Comparison of ENCODE assay signal across 25 cellular contexts in genomic region chr6:64250126-64250525, GRCh38.
DNase-seq lines count a peak whose midpoint lies in the region; ATAC-seq and TF ChIP-seq lines count a peak whose summit lies in the region.
"Had no signal": no experiment of that assay in that cellular context is flagged by ENCODE, and none has a peak within 500 bp of the region (broad histone marks: within the 10 kb centered on the region; RNA-seq: fewer than 3 reads in every experiment).

No MANE protein-coding gene starts in this region.

- no peak overlapping the region for H4K12ac ChIP-seq in trophoblast cell (ENCODE audit: low read depth, low read length)

- H3K9me3 Mint-ChIP-seq in GM23338: peaks cover 15% of the 10 kb centered on the region; the same call in 2 of the 3 replicates

- H3K27me3 ChIP-seq in GM23338 (ENCODE audit: insufficient read depth): no peaks in the 10 kb centered on the region
- no peaks in the 10 kb centered on the region for H3K27me3 ChIP-seq in trophoblast cell (ENCODE audit: insufficient read depth, low read length)
- H3K27me3 ChIP-seq: cardiac muscle cell had no signal

- H3K27ac Mint-ChIP-seq in GM23338: no peak overlapping the region
- H3K27ac Mint-ChIP-seq: CD8-positive, alpha-beta T cell; nephron; T-helper 17 cell had no signal

- H3K27ac ChIP-seq in GM23338 (ENCODE audit: low read depth) (no peak overlapping the region), trophoblast cell (ENCODE audit: low read depth, low read length) (no peak overlapping the region)
- H3K27ac ChIP-seq: cardiac muscle cell, psoas muscle, thoracic aorta, VCaP had no signal

- no peaks in the 10 kb centered on the region for H3K9me3 ChIP-seq in trophoblast cell (ENCODE audit: insufficient read depth, low read depth, low read length)
- H3K9me3 ChIP-seq: psoas muscle, thoracic aorta had no signal

- no peaks in the 10 kb centered on the region for H3K27me3 Mint-ChIP-seq in GM23338 (ENCODE audit: insufficient read depth, low read depth, poor library complexity)
- H3K27me3 Mint-ChIP-seq: T-helper 17 cell had no signal

- H3K4ac ChIP-seq in trophoblast cell (ENCODE audit: low read depth, low read length): no peak overlapping the region

- WGBS in trophoblast cell (ENCODE audit: extremely low coverage, insufficient coverage, insufficient read length): no CpG with 5 or more reads among the region's 3 CpGs

- H3K9me2 ChIP-seq in GM23338 (ENCODE audit: insufficient read depth): no peaks in the 10 kb centered on the region

- no peak overlapping the region for H4K8ac ChIP-seq in trophoblast cell (ENCODE audit: low read depth, low read length)

- H2BK120ac ChIP-seq in trophoblast cell (ENCODE audit: insufficient read depth, low read length, poor library complexity): no peak overlapping the region

- no peaks in the 10 kb centered on the region for H4K20me1 ChIP-seq in GM23338 (replicated peaks; ENCODE audit: insufficient read depth)

- H4K91ac ChIP-seq in trophoblast cell (ENCODE audit: low read depth, low read length): no peak overlapping the region

- H3K4me1 ChIP-seq in GM23338 (ENCODE audit: insufficient read depth) (no peaks in the 10 kb centered on the region), trophoblast cell (ENCODE audit: control insufficient read depth in 1 of 2, insufficient read depth in 2 of 2, low read length in 2 of 2) (no peaks in the 10 kb centered on the region)
- H3K4me1 ChIP-seq: psoas muscle had no signal

- H3K36me3 Mint-ChIP-seq in GM23338 (ENCODE audit: low read depth): peaks cover 2% of the 10 kb centered on the region; the same call in 1 of the 3 replicates
- H3K36me3 Mint-ChIP-seq: CD8-positive, alpha-beta T cell had no signal

- TF ChIP-seq CTCF in GM23338 (conservative IDR thresholded peaks at IDR 0.05; ENCODE audit: low read depth in 2 of 2) (peak in 1 of 2 experiments; percentile 51; a peak in 2 of 4 replicates), epithelial cell of proximal tubule (conservative IDR thresholded peaks at IDR 0.05; ENCODE audit: low read depth, low read length) (peak; percentile 9)

- no peaks in the 10 kb centered on the region for H3K79me1 ChIP-seq in trophoblast cell (ENCODE audit: low read length)

- no peak overlapping the region for H3K9ac ChIP-seq in trophoblast cell (ENCODE audit: low read length)

- no peak for ATAC-seq in GM23338
- ATAC-seq in HG03135 (IDR thresholded peaks at IDR 0.05; ENCODE audit: unreplicated experiment): no peak
- ATAC-seq: CD8-positive, alpha-beta T cell; HCT116; left lobe of liver; psoas muscle; T-helper 17 cell had no signal

- peak; percentile 41 for DNase-seq in GM23338 (ENCODE audit: low spot score)
- peak; percentile 6 for DNase-seq in NAMALWA (ENCODE audit: low spot score)
- no peak for DNase-seq in epithelial cell of proximal tubule (ENCODE audit: low read depth)
- DNase-seq in non-pigmented ciliary epithelial cell (ENCODE audit: low read depth): peak; percentile 15
- DNase-seq in activated CD4-positive, CD25-positive, alpha-beta regulatory T cell (lab: John Stamatoyannopoulos, UW): no peak
- no peak for DNase-seq in trophoblast cell
- DNase-seq: activated CD8-positive, alpha-beta memory T cell treated with anti-CD3 and anti-CD28 coated beads, Interleukin-2, amount 50 U/mL, for 4 hours; CD8-positive, alpha-beta T cell; dermis blood vessel endothelial cell; midbrain; MM.1S; NCI-H1694; OCI-M1; psoas muscle; Right ventricle myocardium superior; stimulated activated CD4-positive, alpha-beta T cell treated with anti-CD3 and anti-CD28 coated beads, Interleukin-2, amount 100 ng/mL, for 24 hours; stimulated activated naive CD4-positive, alpha-beta T cell; T-helper 17 cell had no signal

- H3K4me1 Mint-ChIP-seq in GM23338: no peaks in the 10 kb centered on the region
- H3K4me1 Mint-ChIP-seq: nephron, T-helper 17 cell had no signal

- H2BK12ac ChIP-seq in trophoblast cell (ENCODE audit: low read length): no peak overlapping the region

- H3K23ac ChIP-seq in trophoblast cell (ENCODE audit: low read length): no peak overlapping the region

- no peak overlapping the region for H3K14ac ChIP-seq in trophoblast cell (ENCODE audit: low read length)

- H3K4me2 ChIP-seq in GM23338: no peak overlapping the region
- no peak overlapping the region for H3K4me2 ChIP-seq in trophoblast cell (ENCODE audit: low read length)

- H3K4me3 Mint-ChIP-seq in GM23338: no peak overlapping the region
- H3K4me3 Mint-ChIP-seq: CD8-positive, alpha-beta T cell; nephron; T-helper 17 cell had no signal

- no peak overlapping the region for H2BK5ac ChIP-seq in trophoblast cell (ENCODE audit: low read depth, low read length, poor library complexity)

- H3K36me3 ChIP-seq in GM23338 (ENCODE audit: insufficient read depth) (0 out of 2 replicates have a peak, but pooled peaks cover 2% of the 10 kb centered on the region), trophoblast cell (ENCODE audit: control insufficient read depth in 1 of 2, insufficient read depth in 2 of 2, low read length in 2 of 2) (no peaks in the 10 kb centered on the region)
- H3K36me3 ChIP-seq: cardiac muscle cell, thoracic aorta had no signal

- H3K4me3 ChIP-seq in GM23338 (no peak overlapping the region), epithelial cell of proximal tubule (ENCODE audit: low read depth, low read length) (no peak overlapping the region), trophoblast cell (ENCODE audit: low read depth, low read length) (no peak overlapping the region)
- H3K4me3 ChIP-seq: cardiac muscle cell, psoas muscle, thoracic aorta had no signal

- H3K18ac ChIP-seq in trophoblast cell (ENCODE audit: low read length): no peak overlapping the region

- H2AFZ ChIP-seq in GM23338: no peak overlapping the region
- H2AFZ ChIP-seq in trophoblast cell (ENCODE audit: insufficient read depth, low read length, poor library complexity): no peak overlapping the region

- no peak overlapping the region for H2AK5ac ChIP-seq in trophoblast cell (ENCODE audit: low read length)

- H3F3A ChIP-seq in GM23338 (replicated peaks; ENCODE audit: low read depth): no peaks in the 10 kb centered on the region

- H3K79me2 ChIP-seq in GM23338 (replicated peaks; ENCODE audit: insufficient read depth) (no peaks in the 10 kb centered on the region), trophoblast cell (ENCODE audit: control insufficient read depth, insufficient read depth, low read length, poor library complexity) (no peaks in the 10 kb centered on the region)

TF ChIP-seq in GM23338, 12 proteins besides CTCF, POLR2A, EP300 and RAD21:
- no peak for TF ChIP-seq STAT1 (IDR thresholded peaks at IDR 0.05; ENCODE audit: unreplicated experiment)

Comparison
In these comparisons a context has a peak if more than half of its experiments do, and no peak if none do; other contexts are left out.
1. DNase-seq: peak in GM23338 (single experiment), NAMALWA (single experiment) and non-pigmented ciliary epithelial cell (single experiment); none in epithelial cell of proximal tubule (single experiment), activated CD4-positive, CD25-positive, alpha-beta regulatory T cell (0 of 4) and trophoblast cell (0 of 2).